8 cellular contexts compared by ENCODE assay signal in genomic region chr20:49700411-49701185, GRCh38. TPM values are rescaled to one million over a fixed set of nuclear protein-coding genes. Genes with fewer than 3 reads are reported as not detected.
A peak's percentile ranks its signal among the peaks of the same experiment; 100 is the strongest.
DNase-seq lines count a peak whose midpoint lies in the region; ATAC-seq and TF ChIP-seq lines count a peak whose summit lies in the region.

No MANE protein-coding gene starts in this region.

- DNase-seq in AG09319 (ENCODE audit: extremely low read depth, low read depth) (peak; percentile 60), HT-29 (ENCODE audit: low spot score) (peak; percentile 41), iris pigment epithelial cell (ENCODE audit: low read depth) (peak; percentile 84), NCI-H82 (lab: John Stamatoyannopoulos, UW) (no peak)
- no peak for DNase-seq in activated naive CD8-positive, alpha-beta T cell treated with anti-CD3 and anti-CD28 coated beads for 36 hours

- no peak for ATAC-seq in GM18907 (IDR thresholded peaks at IDR 0.05; ENCODE audit: unreplicated experiment)
- ATAC-seq in HG02759 (IDR thresholded peaks at IDR 0.05; ENCODE audit: unreplicated experiment): no peak
- no peak for ATAC-seq in GM18909 (IDR thresholded peaks at IDR 0.05; ENCODE audit: poor library complexity, unreplicated experiment)

- H3K27me3 Mint-ChIP-seq in activated naive CD8-positive, alpha-beta T cell treated with anti-CD3 and anti-CD28 coated beads for 36 hours: no peaks in the 10 kb centered on the region

- peak overlapping the region; percentile 34 for H3K27ac Mint-ChIP-seq in activated naive CD8-positive, alpha-beta T cell treated with anti-CD3 and anti-CD28 coated beads for 36 hours

- H3K4me1 Mint-ChIP-seq in activated naive CD8-positive, alpha-beta T cell treated with anti-CD3 and anti-CD28 coated beads for 36 hours: peaks cover 63% of the 10 kb centered on the region

- TF ChIP-seq CTCF in AG09319 (IDR thresholded peaks at IDR 0.05; ENCODE audit: low read depth, low read length): no peak

- no peak overlapping the region for H3K4me3 Mint-ChIP-seq in activated naive CD8-positive, alpha-beta T cell treated with anti-CD3 and anti-CD28 coated beads for 36 hours

- no peaks in the 10 kb centered on the region for H3K9me3 Mint-ChIP-seq in activated naive CD8-positive, alpha-beta T cell treated with anti-CD3 and anti-CD28 coated beads for 36 hours

- peaks cover 17% of the 10 kb centered on the region for H3K36me3 Mint-ChIP-seq in activated naive CD8-positive, alpha-beta T cell treated with anti-CD3 and anti-CD28 coated beads for 36 hours

RNA-seq across cellular contexts. Expression of gene B4GALT5, which starts 13.1 kb away (rescaled TPM):
- 24.1 and 24.5 TPM in 2 replicates for total RNA-seq in HT-29 (2014; rRNA removed; shearing (Covaris generic))
- total RNA-seq in activated naive CD8-positive, alpha-beta T cell treated with anti-CD3 and anti-CD28 coated beads for 36 hours: 10 to 100 TPM; 22.4 to 23.3 TPM

Comparison
In these comparisons a context has a peak if more than half of its experiments do, and no peak if none do; other contexts are left out.
1. DNase-seq: peak in AG09319 (single experiment), HT-29 (single experiment) and iris pigment epithelial cell (single experiment); none in activated naive CD8-positive, alpha-beta T cell treated with anti-CD3 and anti-CD28 coated beads for 36 hours (single experiment) and NCI-H82 (single experiment).